In the genomic region with DNA sequence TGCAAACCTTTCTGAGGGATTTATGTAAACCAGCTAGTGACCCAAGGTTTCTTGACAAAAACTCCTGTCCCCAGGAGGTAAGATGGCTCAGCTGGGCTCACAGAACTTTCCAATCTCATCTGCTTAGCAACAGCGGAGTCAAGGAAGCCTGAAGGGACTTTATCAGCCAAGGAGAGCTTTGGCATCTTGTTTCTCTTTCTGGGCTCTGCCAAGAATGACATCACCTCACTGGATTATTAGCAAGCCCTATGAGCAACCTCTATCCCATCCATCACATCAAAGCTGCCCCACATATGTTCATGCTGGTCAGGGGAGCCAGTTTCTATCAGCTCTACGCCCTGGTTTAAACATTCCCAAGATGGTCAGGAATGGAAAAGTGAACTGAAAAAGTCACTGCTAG, we compare ENCODE assay signal across 11 cellular contexts.
DNase-seq lines count a peak whose midpoint lies in the region; ATAC-seq and TF ChIP-seq lines count a peak whose summit lies in the region.
"Had no signal": no experiment of that assay in that cellular context is flagged by ENCODE, and none has a peak within 500 bp of the region (broad histone marks: within the 10 kb centered on the region; RNA-seq: fewer than 3 reads in every experiment).

No MANE protein-coding gene starts in this region.

- DNase-seq in GM04503 (ENCODE audit: low read depth) (peak; percentile 65), SJCRH30 (peak; percentile 53 to 75), fibroblast of mammary gland (ENCODE audit: low read depth) (peak; percentile 93), psoas muscle (no peak), COLO829 (ENCODE audit: low spot score) (no peak), ascending aorta (ENCODE audit: low spot score in 2 of 2) (no peak), NK-92 (lab: John Stamatoyannopoulos, UW; ENCODE audit: unreplicated experiment) (no peak), DMS114 treated with DMSO at 0.1 percent for 48 hours (lab: John Stamatoyannopoulos, UW; ENCODE audit: unreplicated experiment) (no peak)
- DNase-seq: DND-41, T-helper 2 cell had no signal

- 37 to 57% (median 43%) methylated on average over 2 of the region's 2 CpGs for WGBS in psoas muscle, 3 donors

- intact Hi-C loops in psoas muscle (cut with DNase I) (no loop called here), ascending aorta (cut with DNase I) (no loop called here)

- TF ChIP-seq CTCF in fibroblast of mammary gland (conservative IDR thresholded peaks at IDR 0.05; ENCODE audit: control insufficient read depth, insufficient read depth, low read depth, low read length), result no peak
- no peak for TF ChIP-seq CTCF in psoas muscle (IDR thresholded peaks at IDR 0.05)
- no peak for TF ChIP-seq CTCF in ascending aorta (IDR thresholded peaks at IDR 0.05)

- H3K4me3 ChIP-seq in SJCRH30 (no peak overlapping the region), fibroblast of mammary gland (ENCODE audit: control insufficient read depth, low read depth, low read length) (no peak overlapping the region), psoas muscle (no peak overlapping the region), ascending aorta (no peak overlapping the region)
- H3K4me3 ChIP-seq: GM23338 had no signal

- H3K36me3 ChIP-seq in SJCRH30, result no peaks in the 10 kb centered on the region
- no peaks in the 10 kb centered on the region for H3K36me3 ChIP-seq in psoas muscle (ENCODE audit: insufficient read depth in 1 of 2, low read depth in 1 of 2)
- no peaks in the 10 kb centered on the region for H3K36me3 ChIP-seq in ascending aorta

- no peak overlapping the region for H3K27ac ChIP-seq in SJCRH30
- H3K27ac ChIP-seq in psoas muscle, result no peak overlapping the region
- no peak overlapping the region for H3K27ac ChIP-seq in ascending aorta

- H3K27me3 ChIP-seq in SJCRH30, result no peaks in the 10 kb centered on the region
- no peaks in the 10 kb centered on the region for H3K27me3 ChIP-seq in psoas muscle (ENCODE audit: insufficient read depth in 3 of 3, low read length in 2 of 3)
- no peaks in the 10 kb centered on the region for H3K27me3 ChIP-seq in ascending aorta

- H3K4me1 ChIP-seq in SJCRH30 (peaks cover 16% of the 10 kb centered on the region), psoas muscle (peaks cover 8% of the 10 kb centered on the region), ascending aorta (no peaks in the 10 kb centered on the region)

- ATAC-seq in psoas muscle, result peak; percentile 66 to 80 (median 78)
- ATAC-seq: GM23338 had no signal

- no peaks in the 10 kb centered on the region; the same call in 1 of the 2 replicates for H3K9me3 ChIP-seq in SJCRH30 (replicated peaks)
- no peaks in the 10 kb centered on the region for H3K9me3 ChIP-seq in psoas muscle
- no peaks in the 10 kb centered on the region for H3K9me3 ChIP-seq in ascending aorta

Comparison
In these comparisons a context has a peak if more than half of its experiments do, and no peak if none do; other contexts are left out.
1. DNase-seq: peak in GM04503 (single experiment), SJCRH30 (2 of 2) and fibroblast of mammary gland (single experiment); none in psoas muscle (0 of 2), COLO829 (single experiment), ascending aorta (0 of 2), NK-92 (single experiment) and DMS114 treated with DMSO at 0.1 percent for 48 hours (single experiment).